27 cellular contexts compared by ENCODE assay signal in the genomic region with DNA sequence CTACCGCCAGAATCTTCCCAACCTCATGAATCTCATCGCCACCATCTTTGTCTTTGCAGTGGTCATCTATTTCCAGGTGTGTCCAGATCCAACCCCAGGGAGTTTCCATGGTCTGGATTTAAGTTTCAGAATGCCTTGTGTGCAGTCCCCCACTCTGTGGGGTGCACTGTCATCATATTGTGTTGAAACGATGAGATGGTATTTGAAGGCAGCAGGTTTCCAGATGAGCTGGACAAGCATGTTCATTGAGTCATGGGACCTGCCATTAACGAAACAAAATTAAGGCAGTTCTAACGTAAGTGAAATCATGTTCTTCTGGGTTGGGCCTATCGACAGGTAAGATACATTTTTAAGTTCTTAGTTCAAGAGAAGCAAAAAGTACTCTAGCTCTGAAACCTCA.
"Had no signal": no experiment of that assay in that cellular context is flagged by ENCODE, and none has a peak within 500 bp of the region (broad histone marks: within the 10 kb centered on the region; RNA-seq: fewer than 3 reads in every experiment).

No MANE protein-coding gene starts in this region.

- H3K9me3 Mint-ChIP-seq: activated naive CD8-positive, alpha-beta T cell treated with anti-CD3 and anti-CD28 coated beads for 36 hours; activated T-helper 2 cell treated with anti-CD3 and anti-CD28 coated beads, Interferon-gamma antibody, Interleukin-2, Interleukin-4, amounts not matched to agents 10 μg/mL and 5 μg/mL and 100 μg/mL, durations not matched to agents 14 hours and 24 hours and 36 hours; dendritic cell treated with granulocyte-macrophage colony-stimulating factor and Interleukin-4, amounts not matched to agents 40 ng/mL and 50 ng/mL, for 4 days; naive thymus-derived CD4-positive, alpha-beta T cell; neural crest cell; stimulated activated effector memory CD8-positive, alpha-beta T cell treated with anti-CD3 and anti-CD28 coated beads, Interleukin-12 subunit alpha, Interleukin-12 subunit beta, amount 100 ng/mL, for 72 hours; T-cell had no signal

- H3K4me1 Mint-ChIP-seq: neural crest cell had no signal

- H3K4me2 ChIP-seq: hepatocyte had no signal

- DNase-seq: activated CD4-positive, alpha-beta T cell treated with anti-CD3 and anti-CD28 coated beads for 4 hours; activated CD4-positive, alpha-beta T cell treated with anti-CD3 and anti-CD28 coated beads, Interleukin-2, amount 50 U/mL, for 4 hours; activated CD8-positive, alpha-beta memory T cell treated with anti-CD3 and anti-CD28 coated beads, Interleukin-2, amount 50 U/mL, for 4 hours; activated naive CD8-positive, alpha-beta T cell treated with anti-CD3 and anti-CD28 coated beads for 36 hours; activated T-cell treated with anti-CD3 and anti-CD28 coated beads, Interleukin-2, amount 50 U/mL, for 48 hours; brain microvascular endothelial cell; effector CD4-positive, alpha-beta T cell; left colon; midbrain; naive thymus-derived CD4-positive, alpha-beta T cell; nucleus accumbens; psoas muscle; sigmoid colon; small intestine; stimulated activated CD4-positive, alpha-beta T cell treated with anti-CD3 and anti-CD28 coated beads, Interleukin-4, amount 100 ng/mL, for 24 hours; T-cell; tibial artery had no signal

- H3K9me3 ChIP-seq: ascending aorta, gastroesophageal sphincter, psoas muscle, sigmoid colon, suprapubic skin, tibial artery, upper lobe of right lung had no signal

- H3K27me3 ChIP-seq: ascending aorta, brain microvascular endothelial cell, gastroesophageal sphincter, hepatocyte, sigmoid colon, suprapubic skin, tibial artery, upper lobe of right lung had no signal

- H2AFZ ChIP-seq: hepatocyte, parathyroid adenoma had no signal

- H3K4me3 ChIP-seq: ascending aorta, gastroesophageal sphincter, hepatocyte, psoas muscle, sigmoid colon, suprapubic skin, tibial artery, upper lobe of right lung had no signal

- H3K27ac Mint-ChIP-seq: activated naive CD8-positive, alpha-beta T cell treated with anti-CD3 and anti-CD28 coated beads for 36 hours; activated T-helper 2 cell treated with anti-CD3 and anti-CD28 coated beads, Interferon-gamma antibody, Interleukin-2, Interleukin-4, amounts not matched to agents 10 μg/mL and 5 μg/mL and 100 μg/mL, durations not matched to agents 14 hours and 24 hours and 36 hours; dendritic cell treated with granulocyte-macrophage colony-stimulating factor and Interleukin-4, amounts not matched to agents 40 ng/mL and 50 ng/mL, for 4 days; stimulated activated effector memory CD8-positive, alpha-beta T cell treated with anti-CD3 and anti-CD28 coated beads, Interleukin-12 subunit alpha, Interleukin-12 subunit beta, amount 100 ng/mL, for 72 hours; T-cell had no signal

- H3K4me1 ChIP-seq: ascending aorta, gastroesophageal sphincter, parathyroid adenoma, psoas muscle, sigmoid colon, suprapubic skin, upper lobe of right lung had no signal

- H3K27me3 Mint-ChIP-seq: activated naive CD8-positive, alpha-beta T cell treated with anti-CD3 and anti-CD28 coated beads for 36 hours; dendritic cell treated with granulocyte-macrophage colony-stimulating factor and Interleukin-4, amounts not matched to agents 40 ng/mL and 50 ng/mL, for 4 days; naive thymus-derived CD4-positive, alpha-beta T cell; T-cell had no signal

- ATAC-seq: gastroesophageal sphincter; left colon; naive thymus-derived CD4-positive, alpha-beta T cell; psoas muscle; stimulated activated effector memory CD8-positive, alpha-beta T cell treated with anti-CD3 and anti-CD28 coated beads, Interleukin-12 subunit alpha, Interleukin-12 subunit beta, amount 100 ng/mL, for 72 hours; T-cell; upper lobe of right lung had no signal

- H3K27ac ChIP-seq: ascending aorta, brain microvascular endothelial cell, gastroesophageal sphincter, hepatocyte, parathyroid adenoma, psoas muscle, sigmoid colon, suprapubic skin, tibial artery, upper lobe of right lung had no signal

- H3K4me3 Mint-ChIP-seq: activated naive CD8-positive, alpha-beta T cell treated with anti-CD3 and anti-CD28 coated beads for 36 hours; dendritic cell treated with granulocyte-macrophage colony-stimulating factor and Interleukin-4, amounts not matched to agents 40 ng/mL and 50 ng/mL, for 4 days; naive thymus-derived CD4-positive, alpha-beta T cell; neural crest cell; stimulated activated effector memory CD8-positive, alpha-beta T cell treated with anti-CD3 and anti-CD28 coated beads, Interleukin-12 subunit alpha, Interleukin-12 subunit beta, amount 100 ng/mL, for 72 hours; T-cell had no signal
